8 cellular contexts compared by ENCODE assay signal in the genomic region with DNA sequence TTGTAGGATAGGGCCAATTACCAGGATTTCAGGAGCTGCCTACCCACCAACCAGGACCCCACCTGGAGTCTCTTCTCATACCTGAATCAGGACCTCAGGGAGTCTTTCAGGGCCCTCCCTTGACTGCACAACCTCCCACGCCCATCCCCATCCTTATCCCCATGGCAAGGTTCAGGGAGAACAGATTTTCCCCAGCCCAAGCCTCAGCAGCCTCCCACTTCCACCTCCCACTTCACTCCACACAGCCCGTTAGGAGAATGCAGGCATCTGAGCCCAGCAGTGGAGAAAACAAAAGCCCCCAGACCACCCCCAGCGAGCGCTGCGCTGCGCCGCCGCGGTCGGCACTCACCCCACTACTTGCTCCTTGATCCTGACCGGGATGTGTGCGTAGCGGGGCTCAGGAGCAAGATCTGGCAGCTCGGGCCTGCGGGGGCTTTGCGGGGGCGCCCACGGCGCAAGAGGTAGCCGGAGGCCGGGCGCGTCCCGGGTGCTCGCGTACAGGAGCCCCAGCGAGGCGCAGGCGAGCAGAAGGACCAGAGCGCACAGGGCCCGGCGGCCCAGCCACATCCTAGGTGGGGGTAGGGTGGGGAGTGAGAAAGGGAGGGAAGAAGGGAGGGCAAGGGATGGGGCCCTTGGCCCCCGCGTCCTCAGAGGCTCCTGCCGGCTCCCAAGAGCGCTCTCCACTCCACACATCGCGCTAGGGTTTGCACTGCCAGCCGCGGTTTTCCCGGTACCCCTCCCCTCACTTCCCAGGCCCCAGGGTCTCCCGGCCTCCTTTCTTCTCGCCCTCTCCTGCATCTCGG. TPM values are rescaled to one million over a fixed set of nuclear protein-coding genes. Genes with fewer than 3 reads are reported as not detected.
DNase-seq lines count a peak whose midpoint lies in the region; ATAC-seq, FAIRE-seq and TF ChIP-seq lines count a peak whose summit lies in the region.

No MANE protein-coding gene starts in this region.

- H3K27ac ChIP-seq in SJSA1 = peak overlapping the region; percentile 40
- H3K27ac ChIP-seq in pancreas = no peak overlapping the region

- H3K36me3 ChIP-seq in SJSA1 (peaks cover 56% of the 10 kb centered on the region), pancreas (no peaks in the 10 kb centered on the region)

- TF ChIP-seq POLR2A in GM12891 (IDR thresholded peaks at IDR 0.05; ENCODE audit: low read depth, low read length) = no peak

- ATAC-seq in pancreas (peak in 2 of 4 donors; percentile 3 to 4), GM21576 (IDR thresholded peaks at IDR 0.05; ENCODE audit: unreplicated experiment) (no peak)

- FAIRE-seq in GM12891 (lab: Jason Lieb, UNC) (no peak), pancreas (lab: Jason Lieb, UNC) (no peak)

- intact Hi-C loops in pancreas (cut with DNase I) = no loop called here

- H3K9me3 ChIP-seq in SJSA1 (replicated peaks) (no peaks in the 10 kb centered on the region), pancreas (no peaks in the 10 kb centered on the region)

- DNase-seq in GM12891 (ENCODE audit: insufficient read length, low spot score) (peak; percentile 16), SJSA1 (ENCODE audit: low read depth in 1 of 2, low spot score in 2 of 2) (peak; percentile 87 to 99), fibroblast of mammary gland (ENCODE audit: low read depth) (no peak), pancreas (peak in 2 of 6 donors; percentile 9 to 67), NCI-H774 (lab: John Stamatoyannopoulos, UW) (no peak), NCI-H524 treated with DMSO at 0.1 percent for 48 hours (lab: John Stamatoyannopoulos, UW) (no peak)
- DNase-seq in activated CD4-positive, CD25-positive, alpha-beta regulatory T cell (lab: John Stamatoyannopoulos, UW) = no peak

- TF ChIP-seq CTCF in fibroblast of mammary gland (conservative IDR thresholded peaks at IDR 0.05; ENCODE audit: control insufficient read depth, insufficient read depth, low read depth, low read length) (no peak), pancreas (IDR thresholded peaks at IDR 0.05) (no peak)

- H3K27me3 ChIP-seq in SJSA1 (replicated peaks) (peaks cover 20% of the 10 kb centered on the region), pancreas (peaks cover 0 to 14% (median 1%) of the 10 kb centered on the region in 4 donors)

- H3K4me3 ChIP-seq in SJSA1 (peak overlapping the region; percentile 58), fibroblast of mammary gland (ENCODE audit: control insufficient read depth, low read depth, low read length) (peak overlapping the region; percentile 37), pancreas (peak overlapping the region in 3 of 4 donors; percentile 10 to 67 (median 50))

- WGBS in pancreas, 2 donors = 9% methylated on average over 44 of the region's 44 CpGs

- H3K4me1 ChIP-seq in SJSA1 (replicated peaks) = peaks cover 27% of the 10 kb centered on the region
- peaks cover 0 to 6% (median 5%) of the 10 kb centered on the region in 3 donors for H3K4me1 ChIP-seq in pancreas

TF ChIP-seq in GM12891, 5 proteins besides CTCF, POLR2A, EP300 and RAD21:
- TF ChIP-seq POU2F2 (IDR thresholded peaks at IDR 0.05; ENCODE audit: low read depth, low read length) = no peak
- no peak for TF ChIP-seq TAF1 (IDR thresholded peaks at IDR 0.05; ENCODE audit: low read depth, low read length)
- no peak for TF ChIP-seq POLR2AphosphoS5 (IDR thresholded peaks at IDR 0.05; ENCODE audit: low read depth, low read length)
- TF ChIP-seq SPI1 (IDR thresholded peaks at IDR 0.05; ENCODE audit: low read depth, low read length) = no peak
- no peak for TF ChIP-seq PAX5 (IDR thresholded peaks at IDR 0.05; ENCODE audit: insufficient read depth, low read length, severe bottlenecking)

RNA-seq across cellular contexts. Expression of a gene that starts 1.2 kb away (rescaled TPM):
- polyA plus RNA-seq in GM12891 (2012; ENCODE audit: low read depth, missing spikeins) = 0.10 TPM
- total RNA-seq in SJSA1 (2014; rRNA removed; shearing (Covaris generic)) = 841 and 950 TPM in 2 replicates
- total RNA-seq in pancreas = under 1 TPM in 5 of 6 donors, not detected in 1; 0.04 to 0.78 (median 0.24) TPM
- 1 to 10 TPM in 1 of 2 donors, under 1 TPM in 1; 0.61 to 1.1 TPM for polyA plus RNA-seq in pancreas

RNA-seq across cellular contexts. Expression of a gene that starts 20.5 kb away (rescaled TPM):
- 3.0 TPM for polyA plus RNA-seq in GM12891 (2012; ENCODE audit: low read depth, missing spikeins)
- total RNA-seq in SJSA1 (2014; rRNA removed; shearing (Covaris generic)) = 107 and 145 TPM in 2 replicates
- total RNA-seq in pancreas = 1 to 10 TPM; 1.8 to 7.0 (median 3.3) TPM
- polyA plus RNA-seq in pancreas = 10 to 100 TPM; 16.5 to 22.1 TPM

RNA-seq across cellular contexts. Expression of a gene that starts 27.1 kb away (rescaled TPM):
- 27.6 TPM for polyA plus RNA-seq in GM12891 (2012; ENCODE audit: low read depth, missing spikeins)
- total RNA-seq in SJSA1 (2014; rRNA removed; shearing (Covaris generic)) = 187 and 286 TPM in 2 replicates
- total RNA-seq in pancreas = 10 to 100 TPM in 4 of 6 donors, 1 to 10 TPM in 2; 9.0 to 22.9 (median 12.1) TPM
- polyA plus RNA-seq in pancreas = 10 to 100 TPM; 36.6 to 71.7 TPM

RNA-seq across cellular contexts. Expression of a gene that starts 40.8 kb away (rescaled TPM):
- polyA plus RNA-seq in GM12891 (2012; ENCODE audit: low read depth, missing spikeins) = 12.1 TPM
- 544 and 654 TPM in 2 replicates for total RNA-seq in SJSA1 (2014; rRNA removed; shearing (Covaris generic))
- 10 to 100 TPM; 11.3 to 17.0 (median 15.4) TPM for total RNA-seq in pancreas
- polyA plus RNA-seq in pancreas = 10 to 100 TPM in 1 of 2 donors, 1 to 10 TPM in 1; 5.3 to 15.9 TPM

Comparison
In these comparisons a context has a peak if more than half of its experiments do, and no peak if none do; other contexts are left out.
1. DNase-seq: peak in GM12891 (single experiment) and SJSA1 (2 of 2); none in fibroblast of mammary gland (single experiment), activated CD4-positive, CD25-positive, alpha-beta regulatory T cell (0 of 4), NCI-H774 (single experiment) and NCI-H524 treated with DMSO at 0.1 percent for 48 hours (single experiment).
2. RNA of a gene that starts 1.2 kb away (total RNA-seq): 841 to 950 TPM in SJSA1; 0.04 to 0.78 TPM in pancreas; every median in the first group is over 100 times any median in the second.
3. RNA of a gene that starts 20.5 kb away (total RNA-seq): 107 to 145 TPM in SJSA1; 1.8 to 7.0 TPM in pancreas; every median in the first group is over 10 times any median in the second.
4. Peak in every context shown above with its lines, with median percentiles within 50 percentile points of each other: H3K4me3 ChIP-seq.